ENCODE assay signal across 8 cellular contexts in genomic region chr5:88786217-88786560, GRCh38.
A peak's percentile ranks its signal among the peaks of the same experiment; 100 is the strongest.
DNase-seq lines count a peak whose midpoint lies in the region; ATAC-seq and TF ChIP-seq lines count a peak whose summit lies in the region.

No MANE protein-coding gene starts in this region.

- H3K36me3 ChIP-seq in OCI-LY1 (ENCODE audit: insufficient read depth, low read length) = peaks cover 46% of the 10 kb centered on the region; the same call in 1 of the 2 replicates
- H3K36me3 ChIP-seq in esophagus squamous epithelium = no peaks in the 10 kb centered on the region
- H3K36me3 ChIP-seq in neuronal stem cell (replicated peaks in 1 of 2; ENCODE audit: control insufficient read depth in 2 of 2, insufficient read depth in 2 of 2, low read length in 2 of 2) = no peaks in the 10 kb centered on the region

- H3K14ac ChIP-seq in neuronal stem cell (ENCODE audit: low read length) = no peak overlapping the region

- H3K18ac ChIP-seq in neuronal stem cell (ENCODE audit: low read length) = no peak overlapping the region

- H2AFZ ChIP-seq in OCI-LY1 (ENCODE audit: low read length) (no peak overlapping the region), neuronal stem cell (ENCODE audit: low read length) (peak overlapping the region; percentile 59)

- H3K23ac ChIP-seq in neuronal stem cell (ENCODE audit: low read depth, low read length, poor library complexity) = no peak overlapping the region

- H3K4me3 ChIP-seq in AG10803 (ENCODE audit: low read length) (peak overlapping the region; percentile 35), OCI-LY1 (ENCODE audit: low read depth, low read length, poor library complexity, severe bottlenecking) (no peak overlapping the region), esophagus squamous epithelium (peak overlapping the region in 1 of 4 donors; percentile 5), neuronal stem cell (ENCODE audit: low read length in 2 of 2) (no peak overlapping the region)

- no peak overlapping the region for H2BK120ac ChIP-seq in neuronal stem cell (ENCODE audit: low read depth, low read length)

- H3K4me1 ChIP-seq in OCI-LY1 (ENCODE audit: insufficient read depth, low read length, severe bottlenecking) (peaks cover 12% of the 10 kb centered on the region), esophagus squamous epithelium (peaks cover 0 to 29% (median 20%) of the 10 kb centered on the region in 3 donors), neuronal stem cell (ENCODE audit: control insufficient read depth in 2 of 2, insufficient read depth in 1 of 2, low read depth in 1 of 2, low read length in 2 of 2) (peaks cover 7 to 19% of the 10 kb centered on the region in 2 donors)

- H3K79me1 ChIP-seq in neuronal stem cell (ENCODE audit: low read depth, low read length) = no peaks in the 10 kb centered on the region

- H3F3A ChIP-seq in OCI-LY1 (ENCODE audit: insufficient read depth, low read length) = no peaks in the 10 kb centered on the region

- H3K79me2 ChIP-seq in OCI-LY1 (ENCODE audit: insufficient read depth, low read length) = 0 out of 2 replicates have a peak, but pooled peaks cover 3% of the 10 kb centered on the region

- H3K4me2 ChIP-seq in OCI-LY1 (ENCODE audit: low read length) (no peak overlapping the region), neuronal stem cell (ENCODE audit: insufficient read depth, low read length, poor library complexity, severe bottlenecking) (no peak overlapping the region)

- intact Hi-C loops in esophagus squamous epithelium (cut with DNase I) = no loop called here

- TF ChIP-seq POLR2A in esophagus squamous epithelium (IDR thresholded peaks at IDR 0.05) = no peak

- H3K4ac ChIP-seq in neuronal stem cell (ENCODE audit: low read length) = no peak overlapping the region

- no peaks in the 10 kb centered on the region for H3K27me3 ChIP-seq in OCI-LY1 (ENCODE audit: insufficient read depth, low read length)
- H3K27me3 ChIP-seq in esophagus squamous epithelium = no peaks in the 10 kb centered on the region
- peaks cover 0 to 3% (median 0%) of the 10 kb centered on the region in 3 experiments for H3K27me3 ChIP-seq in neuronal stem cell (ENCODE audit: control insufficient read depth in 3 of 3, insufficient read depth in 3 of 3, low read depth in 1 of 3, low read length in 3 of 3)

- H2BK5ac ChIP-seq in neuronal stem cell (ENCODE audit: low read length) = no peak overlapping the region

- 7 to 11% methylated on average over 2 of the region's 2 CpGs for WGBS in esophagus squamous epithelium, 2 donors
- WGBS in neuronal stem cell (ENCODE audit: extremely low coverage in 2 of 2, insufficient read length in 2 of 2, insufficient replicate concordance in 1 of 2), 2 donors = no CpG with 5 or more reads among the region's 2 CpGs

- H4K8ac ChIP-seq in neuronal stem cell (ENCODE audit: low read depth, low read length) = no peak overlapping the region

- H3K27ac ChIP-seq in OCI-LY1 (ENCODE audit: low read depth, low read length, poor library complexity, severe bottlenecking) (peak overlapping the region; percentile 35), esophagus squamous epithelium (peak overlapping the region; percentile 14 to 68 (median 35)), neuronal stem cell (replicated peaks; ENCODE audit: low read length) (peak overlapping the region; percentile 27)

- no peak overlapping the region for H2BK12ac ChIP-seq in neuronal stem cell (ENCODE audit: low read length)

- no peak overlapping the region for H2AK5ac ChIP-seq in neuronal stem cell (ENCODE audit: low read depth, low read length)

- DNase-seq in AG10803 (ENCODE audit: low read depth) (peak; percentile 76), esophagus squamous epithelium (lab: John Stamatoyannopoulos, UW) (no peak), neuronal stem cell (ENCODE audit: low spot score) (no peak), KG1 (lab: John Stamatoyannopoulos, UW) (no peak), COLO668 (lab: John Stamatoyannopoulos, UW; ENCODE audit: unreplicated experiment) (no peak), superior temporal gyrus (ENCODE audit: extremely low spot score) (no peak)

- no peak overlapping the region for H3K9ac ChIP-seq in OCI-LY1 (ENCODE audit: low read length)
- no peak overlapping the region for H3K9ac ChIP-seq in neuronal stem cell (ENCODE audit: low read depth, low read length, poor library complexity)

- H4K20me1 ChIP-seq in OCI-LY1 (ENCODE audit: insufficient read depth, low read length) = no peaks in the 10 kb centered on the region

- H3K9me2 ChIP-seq in OCI-LY1 (ENCODE audit: low read depth, low read length) = no peaks in the 10 kb centered on the region

- no peak for ATAC-seq in HG03521 (IDR thresholded peaks at IDR 0.05; ENCODE audit: unreplicated experiment)

- no peak overlapping the region for H2BK15ac ChIP-seq in neuronal stem cell (ENCODE audit: low read length)

- no peak overlapping the region for H4K91ac ChIP-seq in neuronal stem cell (ENCODE audit: low read depth, low read length, poor library complexity)

- H3K9me3 ChIP-seq in OCI-LY1 (ENCODE audit: low read length) (no peaks in the 10 kb centered on the region), esophagus squamous epithelium (no peaks in the 10 kb centered on the region), neuronal stem cell (replicated peaks in 1 of 2; ENCODE audit: control insufficient read depth in 2 of 2, insufficient read depth in 1 of 2, low read depth in 1 of 2, low read length in 2 of 2) (no peaks in the 10 kb centered on the region)

- no peak for TF ChIP-seq CTCF in AG10803 (conservative IDR thresholded peaks at IDR 0.05; ENCODE audit: low read length)
- TF ChIP-seq CTCF in OCI-LY1 (IDR thresholded peaks at IDR 0.05; ENCODE audit: low read length) = no peak
- TF ChIP-seq CTCF in esophagus squamous epithelium (IDR thresholded peaks at IDR 0.05) = no peak
